In the genomic region with DNA sequence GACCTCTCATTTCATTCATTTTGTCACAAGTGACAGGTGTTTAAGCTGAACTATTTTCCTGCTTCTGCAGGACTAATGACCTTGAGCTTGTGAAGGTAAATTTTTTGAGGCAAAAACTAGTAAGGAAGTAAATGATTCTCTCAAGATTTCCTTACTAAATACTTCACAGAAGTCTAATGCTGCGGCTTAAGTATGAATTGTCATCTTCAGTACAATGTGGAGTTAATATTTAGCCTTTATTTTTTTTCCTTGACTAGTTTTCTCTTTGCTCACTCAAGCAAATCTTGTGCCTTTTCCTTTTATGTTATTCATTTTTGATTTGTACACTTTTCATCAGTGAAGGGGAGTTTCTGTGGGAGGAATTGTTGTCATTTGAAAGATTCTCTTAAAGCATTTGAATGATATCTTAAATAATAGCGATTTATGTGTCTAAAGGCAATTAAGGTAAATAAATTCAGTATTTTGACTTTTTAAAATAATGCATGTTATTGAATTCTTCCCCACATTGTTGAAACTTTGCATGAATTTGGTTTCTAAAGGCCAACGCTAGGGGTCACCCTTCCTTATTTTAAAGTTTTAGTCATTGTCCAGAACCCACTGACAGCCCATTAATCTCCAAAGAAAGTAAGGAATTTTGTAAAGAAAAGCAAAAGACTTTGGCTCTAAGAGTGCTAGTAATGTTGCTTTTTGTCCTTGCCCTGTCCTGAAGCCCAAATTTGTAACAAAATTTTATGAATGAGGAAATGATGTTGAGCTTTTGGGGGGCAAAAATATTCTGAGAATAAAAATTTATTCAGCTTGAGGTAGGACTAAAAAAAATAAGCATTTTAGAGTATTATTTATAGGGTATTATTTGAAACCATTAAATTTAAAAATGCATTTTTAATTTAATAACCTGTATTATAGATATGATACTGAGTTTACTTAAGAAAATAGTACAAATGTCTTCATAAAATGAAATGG, we compare ENCODE assay signal across 8 cellular contexts.
DNase-seq lines count a peak whose midpoint lies in the region; ATAC-seq and TF ChIP-seq lines count a peak whose summit lies in the region.

No MANE protein-coding gene starts in this region.

- no peak for ATAC-seq in natural killer cell
- ATAC-seq in natural killer cell treated with Interleukin-12 subunit alpha and Interleukin-12 subunit beta and Interleukin-15 and Interleukin-18, amount 100 ng/mL, for 72 hours, result no peak
- ATAC-seq in GM21360 (IDR thresholded peaks at IDR 0.05; ENCODE audit: unreplicated experiment), result no peak
- no peak for ATAC-seq in HG02623 (IDR thresholded peaks at IDR 0.05; ENCODE audit: unreplicated experiment)

- H4K20me1 ChIP-seq in smooth muscle cell (ENCODE audit: low read depth), result no peaks in the 10 kb centered on the region

- intact Hi-C loops in natural killer cell (cut with micrococcal nuclease), result loop anchor here (2.0 to 5.0 kb wide), 3 partner anchors 527 to 852 kb away; no protein-coding TSS in a partner anchor

- no peak overlapping the region for H3K4me2 ChIP-seq in smooth muscle cell

- H3K9ac ChIP-seq in smooth muscle cell (ENCODE audit: low read depth), result no peak overlapping the region

- H3F3A ChIP-seq in smooth muscle cell (ENCODE audit: low read depth), result no peaks in the 10 kb centered on the region

- H3K27me3 Mint-ChIP-seq in natural killer cell (ENCODE audit: low read depth in 2 of 2), result peaks cover 4 to 33% of the 10 kb centered on the region in 2 donors
- H3K27me3 Mint-ChIP-seq in natural killer cell treated with Interleukin-12 subunit alpha and Interleukin-12 subunit beta and Interleukin-15 and Interleukin-18, amount 100 ng/mL, for 72 hours, result peaks cover 14 to 40% of the 10 kb centered on the region in 2 donors

- H3K9me3 Mint-ChIP-seq in natural killer cell, result no peaks in the 10 kb centered on the region
- H3K9me3 Mint-ChIP-seq in natural killer cell treated with Interleukin-12 subunit alpha and Interleukin-12 subunit beta and Interleukin-15 and Interleukin-18, amount 100 ng/mL, for 72 hours, result no peaks in the 10 kb centered on the region

- H3K4me3 ChIP-seq in WI38 (ENCODE audit: low read depth, low read length), result no peak overlapping the region
- no peak overlapping the region for H3K4me3 ChIP-seq in smooth muscle cell

- H3K79me2 ChIP-seq in smooth muscle cell (ENCODE audit: low read depth), result no peaks in the 10 kb centered on the region

- H3K27me3 ChIP-seq in smooth muscle cell (ENCODE audit: low read depth), result no peaks in the 10 kb centered on the region

- H3K4me1 ChIP-seq in smooth muscle cell (ENCODE audit: low read depth), result peaks cover 8% of the 10 kb centered on the region

- TF ChIP-seq CTCF in natural killer cell (IDR thresholded peaks at IDR 0.05) (peak; percentile 73), WI38 (IDR thresholded peaks at IDR 0.05; ENCODE audit: low read depth, low read length) (peak; percentile 47), smooth muscle cell (IDR thresholded peaks at IDR 0.05; ENCODE audit: borderline replicate concordance, insufficient read depth, poor library complexity, severe bottlenecking) (peak; percentile 74)

- H3K27ac Mint-ChIP-seq in natural killer cell, result no peak overlapping the region
- H3K27ac Mint-ChIP-seq in natural killer cell treated with Interleukin-12 subunit alpha and Interleukin-12 subunit beta and Interleukin-15 and Interleukin-18, amount 100 ng/mL, for 72 hours, result no peak overlapping the region

- H3K9me3 ChIP-seq in smooth muscle cell (replicated peaks; ENCODE audit: low read depth), result no peaks in the 10 kb centered on the region

- H3K36me3 Mint-ChIP-seq in natural killer cell, result no peaks in the 10 kb centered on the region
- no peaks in the 10 kb centered on the region for H3K36me3 Mint-ChIP-seq in natural killer cell treated with Interleukin-12 subunit alpha and Interleukin-12 subunit beta and Interleukin-15 and Interleukin-18, amount 100 ng/mL, for 72 hours

- no peak overlapping the region for H3K4me3 Mint-ChIP-seq in natural killer cell
- no peak overlapping the region for H3K4me3 Mint-ChIP-seq in natural killer cell treated with Interleukin-12 subunit alpha and Interleukin-12 subunit beta and Interleukin-15 and Interleukin-18, amount 100 ng/mL, for 72 hours

- DNase-seq in natural killer cell (no peak), HS-27A (ENCODE audit: low read depth) (peak; percentile 27), globus pallidus (ENCODE audit: low spot score) (peak; percentile 49), smooth muscle cell (lab: John Stamatoyannopoulos, UW; ENCODE audit: unreplicated experiment) (no peak)
- DNase-seq in natural killer cell treated with Interleukin-12 subunit alpha and Interleukin-12 subunit beta and Interleukin-15 and Interleukin-18, amount 100 ng/mL, for 72 hours (ENCODE audit: low spot score), result no peak

- H3K36me3 ChIP-seq in smooth muscle cell (ENCODE audit: low read depth), result no peaks in the 10 kb centered on the region

- WGBS in smooth muscle cell (ENCODE audit: low lambda C conversion rate), result 34% methylated on average over 3 of the region's 3 CpGs

- H2AFZ ChIP-seq in smooth muscle cell (ENCODE audit: low read depth), result no peak overlapping the region

- no peaks in the 10 kb centered on the region for H3K4me1 Mint-ChIP-seq in natural killer cell
- no peaks in the 10 kb centered on the region for H3K4me1 Mint-ChIP-seq in natural killer cell treated with Interleukin-12 subunit alpha and Interleukin-12 subunit beta and Interleukin-15 and Interleukin-18, amount 100 ng/mL, for 72 hours (ENCODE audit: low read depth in 2 of 2)

- no peak overlapping the region for H3K27ac ChIP-seq in smooth muscle cell (ENCODE audit: low read depth)

Comparison
In these comparisons a context has a peak if more than half of its experiments do, and no peak if none do; other contexts are left out.
1. DNase-seq: peak in HS-27A (single experiment) and globus pallidus (single experiment); none in natural killer cell (single experiment), natural killer cell treated with Interleukin-12 subunit alpha and Interleukin-12 subunit beta and Interleukin-15 and Interleukin-18, amount 100 ng/mL, for 72 hours (single experiment) and smooth muscle cell (single experiment).
2. Peak in every context shown above with its lines, with median percentiles within 50 percentile points of each other: CTCF ChIP-seq.